1 cellular context compared by ENCODE assay signal in the genomic region with DNA sequence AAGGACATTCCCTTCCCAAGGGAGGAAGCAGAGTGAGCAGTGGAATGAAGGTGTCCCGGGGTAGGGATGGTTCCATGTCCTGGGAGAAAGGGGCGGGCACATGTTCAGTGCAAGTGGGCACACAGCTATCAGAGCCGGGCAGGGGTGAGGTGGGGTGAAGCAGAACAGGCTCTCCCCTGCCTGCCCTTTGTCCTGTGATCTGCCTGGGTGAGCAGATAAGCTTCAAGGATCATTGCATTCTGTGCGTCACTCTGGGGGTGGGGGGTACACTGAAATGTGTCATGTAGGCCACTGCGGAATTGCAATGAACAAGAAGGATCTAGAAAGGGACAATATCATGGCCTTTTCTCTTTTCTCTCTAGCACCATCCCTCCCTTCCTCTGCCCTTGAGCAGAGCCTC.
TF ChIP-seq lines count a peak whose summit lies in the region.

No MANE protein-coding gene starts in this region.

TF ChIP-seq in K562, 482 proteins besides CTCF, POLR2A, EP300 and RAD21 (continued from another document and continues in another):
- TF ChIP-seq, protein P1, sequence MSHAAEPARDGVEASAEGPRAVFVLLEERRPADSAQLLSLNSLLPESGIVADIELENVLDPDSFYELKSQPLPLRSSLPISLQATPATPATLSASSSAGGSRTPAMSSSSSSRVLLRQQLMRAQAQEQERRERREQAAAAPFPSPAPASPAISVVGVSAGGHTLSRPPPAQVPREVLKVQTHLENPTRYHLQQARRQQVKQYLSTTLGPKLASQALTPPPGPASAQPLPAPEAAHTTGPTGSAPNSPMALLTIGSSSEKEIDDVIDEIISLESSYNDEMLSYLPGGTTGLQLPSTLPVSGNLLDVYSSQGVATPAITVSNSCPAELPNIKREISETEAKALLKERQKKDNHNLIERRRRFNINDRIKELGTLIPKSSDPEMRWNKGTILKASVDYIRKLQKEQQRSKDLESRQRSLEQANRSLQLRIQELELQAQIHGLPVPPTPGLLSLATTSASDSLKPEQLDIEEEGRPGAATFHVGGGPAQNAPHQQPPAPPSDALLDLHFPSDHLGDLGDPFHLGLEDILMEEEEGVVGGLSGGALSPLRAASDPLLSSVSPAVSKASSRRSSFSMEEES (CRISPR knock-in tag; IDR thresholded peaks at IDR 0.05): no peak
- TF ChIP-seq MEIS2 (IDR thresholded peaks at IDR 0.05; ENCODE audit: partially characterized antibody) (peak; percentile 40), SNRNP70 (optimal IDR thresholded peaks at IDR 0.05; ENCODE audit: low read depth, low read length) (no peak), BRD4 (IDR thresholded peaks at IDR 0.05) (no peak), SAFB2 (IDR thresholded peaks at IDR 0.05; ENCODE audit: borderline replicate concordance, low read depth, low read length, severe bottlenecking) (no peak), TARDBP (IDR thresholded peaks at IDR 0.05) (no peak), MTA2 (IDR thresholded peaks at IDR 0.05; ENCODE audit: low read depth) (peak; percentile 71), FOS (IDR thresholded peaks at IDR 0.05; ENCODE audit: extremely low read depth, insufficient read length) (no peak), RNF2 (IDR thresholded peaks at IDR 0.05) (peak; percentile 43; the same call in 1 of the 2 replicates), CBX1 (IDR thresholded peaks at IDR 0.05; ENCODE audit: low read depth) (no peak), BCOR (IDR thresholded peaks at IDR 0.05) (peak; percentile 11; the same call in 1 of the 2 replicates), SIN3B (IDR thresholded peaks at IDR 0.05; ENCODE audit: low read depth) (no peak), MAFG (tag; conservative IDR thresholded peaks at IDR 0.05) (no peak), RBM22 (IDR thresholded peaks at IDR 0.05; ENCODE audit: low read depth, low read length, poor library complexity, severe bottlenecking) (no peak), CHCHD3 (CRISPR knock-in tag; IDR thresholded peaks at IDR 0.05) (no peak), ZNF24 (IDR thresholded peaks at IDR 0.05) (no peak), NR4A1 (CRISPR knock-in tag; IDR thresholded peaks at IDR 0.05) (no peak), NR4A1 (tag; IDR thresholded peaks at IDR 0.05) (no peak; the same call in 1 of the 2 replicates), SRSF7 (optimal IDR thresholded peaks at IDR 0.05; ENCODE audit: low read depth, low read length) (no peak), ZNF778 (CRISPR knock-in tag; IDR thresholded peaks at IDR 0.05) (no peak), MYBL2 (IDR thresholded peaks at IDR 0.05; ENCODE audit: low read depth) (no peak), MYBL2 (CRISPR knock-in tag; IDR thresholded peaks at IDR 0.05; ENCODE audit: borderline replicate concordance) (no peak), ZNF282 (CRISPR knock-in tag; IDR thresholded peaks at IDR 0.05) (no peak), SP2 (IDR thresholded peaks at IDR 0.05; ENCODE audit: extremely low read depth, low read depth, low read length, poor library complexity, severe bottlenecking) (no peak)
- TF ChIP-seq, protein P2, sequence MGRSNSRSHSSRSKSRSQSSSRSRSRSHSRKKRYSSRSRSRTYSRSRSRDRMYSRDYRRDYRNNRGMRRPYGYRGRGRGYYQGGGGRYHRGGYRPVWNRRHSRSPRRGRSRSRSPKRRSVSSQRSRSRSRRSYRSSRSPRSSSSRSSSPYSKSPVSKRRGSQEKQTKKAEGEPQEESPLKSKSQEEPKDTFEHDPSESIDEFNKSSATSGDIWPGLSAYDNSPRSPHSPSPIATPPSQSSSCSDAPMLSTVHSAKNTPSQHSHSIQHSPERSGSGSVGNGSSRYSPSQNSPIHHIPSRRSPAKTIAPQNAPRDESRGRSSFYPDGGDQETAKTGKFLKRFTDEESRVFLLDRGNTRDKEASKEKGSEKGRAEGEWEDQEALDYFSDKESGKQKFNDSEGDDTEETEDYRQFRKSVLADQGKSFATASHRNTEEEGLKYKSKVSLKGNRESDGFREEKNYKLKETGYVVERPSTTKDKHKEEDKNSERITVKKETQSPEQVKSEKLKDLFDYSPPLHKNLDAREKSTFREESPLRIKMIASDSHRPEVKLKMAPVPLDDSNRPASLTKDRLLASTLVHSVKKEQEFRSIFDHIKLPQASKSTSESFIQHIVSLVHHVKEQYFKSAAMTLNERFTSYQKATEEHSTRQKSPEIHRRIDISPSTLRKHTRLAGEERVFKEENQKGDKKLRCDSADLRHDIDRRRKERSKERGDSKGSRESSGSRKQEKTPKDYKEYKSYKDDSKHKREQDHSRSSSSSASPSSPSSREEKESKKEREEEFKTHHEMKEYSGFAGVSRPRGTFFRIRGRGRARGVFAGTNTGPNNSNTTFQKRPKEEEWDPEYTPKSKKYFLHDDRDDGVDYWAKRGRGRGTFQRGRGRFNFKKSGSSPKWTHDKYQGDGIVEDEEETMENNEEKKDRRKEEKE (IDR thresholded peaks at IDR 0.05; ENCODE audit: borderline replicate concordance in 1 of 2, control insufficient read depth in 1 of 2, low read depth in 2 of 2, low read length in 1 of 2): no peak
- TF ChIP-seq, protein P3, sequence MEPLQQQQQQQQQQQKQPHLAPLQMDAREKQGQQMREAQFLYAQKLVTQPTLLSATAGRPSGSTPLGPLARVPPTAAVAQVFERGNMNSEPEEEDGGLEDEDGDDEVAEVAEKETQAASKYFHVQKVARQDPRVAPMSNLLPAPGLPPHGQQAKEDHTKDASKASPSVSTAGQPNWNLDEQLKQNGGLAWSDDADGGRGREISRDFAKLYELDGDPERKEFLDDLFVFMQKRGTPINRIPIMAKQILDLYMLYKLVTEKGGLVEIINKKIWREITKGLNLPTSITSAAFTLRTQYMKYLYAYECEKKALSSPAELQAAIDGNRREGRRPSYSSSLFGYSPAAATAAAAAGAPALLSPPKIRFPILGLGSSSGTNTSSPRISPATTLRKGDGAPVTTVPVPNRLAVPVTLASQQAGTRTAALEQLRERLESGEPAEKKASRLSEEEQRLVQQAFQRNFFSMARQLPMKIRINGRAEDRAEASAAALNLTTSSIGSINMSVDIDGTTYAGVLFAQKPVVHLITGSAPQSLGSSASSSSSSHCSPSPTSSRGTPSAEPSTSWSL (CRISPR knock-in tag; IDR thresholded peaks at IDR 0.05; ENCODE audit: borderline replicate concordance): no peak
- TF ChIP-seq, protein P4, sequence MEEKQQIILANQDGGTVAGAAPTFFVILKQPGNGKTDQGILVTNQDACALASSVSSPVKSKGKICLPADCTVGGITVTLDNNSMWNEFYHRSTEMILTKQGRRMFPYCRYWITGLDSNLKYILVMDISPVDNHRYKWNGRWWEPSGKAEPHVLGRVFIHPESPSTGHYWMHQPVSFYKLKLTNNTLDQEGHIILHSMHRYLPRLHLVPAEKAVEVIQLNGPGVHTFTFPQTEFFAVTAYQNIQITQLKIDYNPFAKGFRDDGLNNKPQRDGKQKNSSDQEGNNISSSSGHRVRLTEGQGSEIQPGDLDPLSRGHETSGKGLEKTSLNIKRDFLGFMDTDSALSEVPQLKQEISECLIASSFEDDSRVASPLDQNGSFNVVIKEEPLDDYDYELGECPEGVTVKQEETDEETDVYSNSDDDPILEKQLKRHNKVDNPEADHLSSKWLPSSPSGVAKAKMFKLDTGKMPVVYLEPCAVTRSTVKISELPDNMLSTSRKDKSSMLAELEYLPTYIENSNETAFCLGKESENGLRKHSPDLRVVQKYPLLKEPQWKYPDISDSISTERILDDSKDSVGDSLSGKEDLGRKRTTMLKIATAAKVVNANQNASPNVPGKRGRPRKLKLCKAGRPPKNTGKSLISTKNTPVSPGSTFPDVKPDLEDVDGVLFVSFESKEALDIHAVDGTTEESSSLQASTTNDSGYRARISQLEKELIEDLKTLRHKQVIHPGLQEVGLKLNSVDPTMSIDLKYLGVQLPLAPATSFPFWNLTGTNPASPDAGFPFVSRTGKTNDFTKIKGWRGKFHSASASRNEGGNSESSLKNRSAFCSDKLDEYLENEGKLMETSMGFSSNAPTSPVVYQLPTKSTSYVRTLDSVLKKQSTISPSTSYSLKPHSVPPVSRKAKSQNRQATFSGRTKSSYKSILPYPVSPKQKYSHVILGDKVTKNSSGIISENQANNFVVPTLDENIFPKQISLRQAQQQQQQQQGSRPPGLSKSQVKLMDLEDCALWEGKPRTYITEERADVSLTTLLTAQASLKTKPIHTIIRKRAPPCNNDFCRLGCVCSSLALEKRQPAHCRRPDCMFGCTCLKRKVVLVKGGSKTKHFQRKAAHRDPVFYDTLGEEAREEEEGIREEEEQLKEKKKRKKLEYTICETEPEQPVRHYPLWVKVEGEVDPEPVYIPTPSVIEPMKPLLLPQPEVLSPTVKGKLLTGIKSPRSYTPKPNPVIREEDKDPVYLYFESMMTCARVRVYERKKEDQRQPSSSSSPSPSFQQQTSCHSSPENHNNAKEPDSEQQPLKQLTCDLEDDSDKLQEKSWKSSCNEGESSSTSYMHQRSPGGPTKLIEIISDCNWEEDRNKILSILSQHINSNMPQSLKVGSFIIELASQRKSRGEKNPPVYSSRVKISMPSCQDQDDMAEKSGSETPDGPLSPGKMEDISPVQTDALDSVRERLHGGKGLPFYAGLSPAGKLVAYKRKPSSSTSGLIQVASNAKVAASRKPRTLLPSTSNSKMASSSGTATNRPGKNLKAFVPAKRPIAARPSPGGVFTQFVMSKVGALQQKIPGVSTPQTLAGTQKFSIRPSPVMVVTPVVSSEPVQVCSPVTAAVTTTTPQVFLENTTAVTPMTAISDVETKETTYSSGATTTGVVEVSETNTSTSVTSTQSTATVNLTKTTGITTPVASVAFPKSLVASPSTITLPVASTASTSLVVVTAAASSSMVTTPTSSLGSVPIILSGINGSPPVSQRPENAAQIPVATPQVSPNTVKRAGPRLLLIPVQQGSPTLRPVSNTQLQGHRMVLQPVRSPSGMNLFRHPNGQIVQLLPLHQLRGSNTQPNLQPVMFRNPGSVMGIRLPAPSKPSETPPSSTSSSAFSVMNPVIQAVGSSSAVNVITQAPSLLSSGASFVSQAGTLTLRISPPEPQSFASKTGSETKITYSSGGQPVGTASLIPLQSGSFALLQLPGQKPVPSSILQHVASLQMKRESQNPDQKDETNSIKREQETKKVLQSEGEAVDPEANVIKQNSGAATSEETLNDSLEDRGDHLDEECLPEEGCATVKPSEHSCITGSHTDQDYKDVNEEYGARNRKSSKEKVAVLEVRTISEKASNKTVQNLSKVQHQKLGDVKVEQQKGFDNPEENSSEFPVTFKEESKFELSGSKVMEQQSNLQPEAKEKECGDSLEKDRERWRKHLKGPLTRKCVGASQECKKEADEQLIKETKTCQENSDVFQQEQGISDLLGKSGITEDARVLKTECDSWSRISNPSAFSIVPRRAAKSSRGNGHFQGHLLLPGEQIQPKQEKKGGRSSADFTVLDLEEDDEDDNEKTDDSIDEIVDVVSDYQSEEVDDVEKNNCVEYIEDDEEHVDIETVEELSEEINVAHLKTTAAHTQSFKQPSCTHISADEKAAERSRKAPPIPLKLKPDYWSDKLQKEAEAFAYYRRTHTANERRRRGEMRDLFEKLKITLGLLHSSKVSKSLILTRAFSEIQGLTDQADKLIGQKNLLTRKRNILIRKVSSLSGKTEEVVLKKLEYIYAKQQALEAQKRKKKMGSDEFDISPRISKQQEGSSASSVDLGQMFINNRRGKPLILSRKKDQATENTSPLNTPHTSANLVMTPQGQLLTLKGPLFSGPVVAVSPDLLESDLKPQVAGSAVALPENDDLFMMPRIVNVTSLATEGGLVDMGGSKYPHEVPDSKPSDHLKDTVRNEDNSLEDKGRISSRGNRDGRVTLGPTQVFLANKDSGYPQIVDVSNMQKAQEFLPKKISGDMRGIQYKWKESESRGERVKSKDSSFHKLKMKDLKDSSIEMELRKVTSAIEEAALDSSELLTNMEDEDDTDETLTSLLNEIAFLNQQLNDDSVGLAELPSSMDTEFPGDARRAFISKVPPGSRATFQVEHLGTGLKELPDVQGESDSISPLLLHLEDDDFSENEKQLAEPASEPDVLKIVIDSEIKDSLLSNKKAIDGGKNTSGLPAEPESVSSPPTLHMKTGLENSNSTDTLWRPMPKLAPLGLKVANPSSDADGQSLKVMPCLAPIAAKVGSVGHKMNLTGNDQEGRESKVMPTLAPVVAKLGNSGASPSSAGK (IDR thresholded peaks at IDR 0.05): no peak
- TF ChIP-seq, protein P5, sequence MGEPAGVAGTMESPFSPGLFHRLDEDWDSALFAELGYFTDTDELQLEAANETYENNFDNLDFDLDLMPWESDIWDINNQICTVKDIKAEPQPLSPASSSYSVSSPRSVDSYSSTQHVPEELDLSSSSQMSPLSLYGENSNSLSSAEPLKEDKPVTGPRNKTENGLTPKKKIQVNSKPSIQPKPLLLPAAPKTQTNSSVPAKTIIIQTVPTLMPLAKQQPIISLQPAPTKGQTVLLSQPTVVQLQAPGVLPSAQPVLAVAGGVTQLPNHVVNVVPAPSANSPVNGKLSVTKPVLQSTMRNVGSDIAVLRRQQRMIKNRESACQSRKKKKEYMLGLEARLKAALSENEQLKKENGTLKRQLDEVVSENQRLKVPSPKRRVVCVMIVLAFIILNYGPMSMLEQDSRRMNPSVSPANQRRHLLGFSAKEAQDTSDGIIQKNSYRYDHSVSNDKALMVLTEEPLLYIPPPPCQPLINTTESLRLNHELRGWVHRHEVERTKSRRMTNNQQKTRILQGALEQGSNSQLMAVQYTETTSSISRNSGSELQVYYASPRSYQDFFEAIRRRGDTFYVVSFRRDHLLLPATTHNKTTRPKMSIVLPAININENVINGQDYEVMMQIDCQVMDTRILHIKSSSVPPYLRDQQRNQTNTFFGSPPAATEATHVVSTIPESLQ (CRISPR knock-in tag; IDR thresholded peaks at IDR 0.05): no peak
- TF ChIP-seq, protein P6, sequence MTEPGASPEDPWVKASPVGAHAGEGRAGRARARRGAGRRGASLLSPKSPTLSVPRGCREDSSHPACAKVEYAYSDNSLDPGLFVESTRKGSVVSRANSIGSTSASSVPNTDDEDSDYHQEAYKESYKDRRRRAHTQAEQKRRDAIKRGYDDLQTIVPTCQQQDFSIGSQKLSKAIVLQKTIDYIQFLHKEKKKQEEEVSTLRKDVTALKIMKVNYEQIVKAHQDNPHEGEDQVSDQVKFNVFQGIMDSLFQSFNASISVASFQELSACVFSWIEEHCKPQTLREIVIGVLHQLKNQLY (CRISPR knock-in tag; conservative IDR thresholded peaks at IDR 0.05): no peak
- TF ChIP-seq, protein P7, sequence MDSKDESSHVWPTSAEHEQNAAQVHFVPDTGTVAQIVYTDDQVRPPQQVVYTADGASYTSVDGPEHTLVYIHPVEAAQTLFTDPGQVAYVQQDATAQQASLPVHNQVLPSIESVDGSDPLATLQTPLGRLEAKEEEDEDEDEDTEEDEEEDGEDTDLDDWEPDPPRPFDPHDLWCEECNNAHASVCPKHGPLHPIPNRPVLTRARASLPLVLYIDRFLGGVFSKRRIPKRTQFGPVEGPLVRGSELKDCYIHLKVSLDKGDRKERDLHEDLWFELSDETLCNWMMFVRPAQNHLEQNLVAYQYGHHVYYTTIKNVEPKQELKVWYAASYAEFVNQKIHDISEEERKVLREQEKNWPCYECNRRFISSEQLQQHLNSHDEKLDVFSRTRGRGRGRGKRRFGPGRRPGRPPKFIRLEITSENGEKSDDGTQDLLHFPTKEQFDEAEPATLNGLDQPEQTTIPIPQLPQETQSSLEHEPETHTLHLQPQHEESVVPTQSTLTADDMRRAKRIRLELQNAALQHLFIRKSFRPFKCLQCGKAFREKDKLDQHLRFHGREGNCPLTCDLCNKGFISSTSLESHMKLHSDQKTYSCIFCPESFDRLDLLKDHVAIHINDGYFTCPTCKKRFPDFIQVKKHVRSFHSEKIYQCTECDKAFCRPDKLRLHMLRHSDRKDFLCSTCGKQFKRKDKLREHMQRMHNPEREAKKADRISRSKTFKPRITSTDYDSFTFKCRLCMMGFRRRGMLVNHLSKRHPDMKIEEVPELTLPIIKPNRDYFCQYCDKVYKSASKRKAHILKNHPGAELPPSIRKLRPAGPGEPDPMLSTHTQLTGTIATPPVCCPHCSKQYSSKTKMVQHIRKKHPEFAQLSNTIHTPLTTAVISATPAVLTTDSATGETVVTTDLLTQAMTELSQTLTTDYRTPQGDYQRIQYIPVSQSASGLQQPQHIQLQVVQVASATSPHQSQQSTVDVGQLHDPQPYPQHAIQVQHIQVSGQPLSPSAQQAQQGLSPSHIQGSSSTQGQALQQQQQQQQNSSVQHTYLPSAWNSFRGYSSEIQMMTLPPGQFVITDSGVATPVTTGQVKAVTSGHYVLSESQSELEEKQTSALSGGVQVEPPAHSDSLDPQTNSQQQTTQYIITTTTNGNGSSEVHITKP (IDR thresholded peaks at IDR 0.05; ENCODE audit: partially characterized antibody): peak; percentile 73
